ENCODE assay signal across 15 cellular contexts in genomic region chr6:143225929-143226328, GRCh38.
"Had no signal": no experiment of that assay in that cellular context is flagged by ENCODE, and none has a peak within 500 bp of the region (broad histone marks: within the 10 kb centered on the region; RNA-seq: fewer than 3 reads in every experiment).

No MANE protein-coding gene starts in this region.

- H3K4me3 ChIP-seq: coronary artery, esophagus muscularis mucosa, hepatocyte, mucosa of descending colon, psoas muscle, right lobe of liver had no signal

- H3K9me3 Mint-ChIP-seq: endodermal cell; naive thymus-derived CD8-positive, alpha-beta T cell; type B pancreatic cell had no signal

- H3K27me3 Mint-ChIP-seq: naive thymus-derived CD8-positive, alpha-beta T cell; type B pancreatic cell had no signal

- H3K4me1 Mint-ChIP-seq: naive thymus-derived CD8-positive, alpha-beta T cell had no signal

- H2AFZ ChIP-seq: hepatocyte had no signal

- H3K36me3 ChIP-seq: esophagus muscularis mucosa, neutrophil, right lobe of liver had no signal

- DNase-seq: effector CD4-positive, alpha-beta T cell; endodermal cell; mucosa of descending colon; naive thymus-derived CD8-positive, alpha-beta T cell; psoas muscle; retina; right lobe of liver; stimulated activated CD4-positive, alpha-beta T cell treated with anti-CD3 and anti-CD28 coated beads, Interleukin-2, amount 100 ng/mL, for 24 hours; stimulated activated CD4-positive, alpha-beta T cell treated with anti-CD3 and anti-CD28 coated beads, Interleukin-4, amount 100 ng/mL, for 4 hours; stimulated activated naive CD4-positive, alpha-beta T cell had no signal

- H3K27me3 ChIP-seq: esophagus muscularis mucosa, hepatocyte, neutrophil, right lobe of liver had no signal

- H3K4me3 Mint-ChIP-seq: endodermal cell; naive thymus-derived CD8-positive, alpha-beta T cell; type B pancreatic cell had no signal

- H3K9me3 ChIP-seq: esophagus muscularis mucosa, mucosa of descending colon, neutrophil, psoas muscle, right lobe of liver had no signal

- H3K27ac ChIP-seq: coronary artery, esophagus muscularis mucosa, hepatocyte, neutrophil, psoas muscle, right lobe of liver had no signal

- H3K4me2 ChIP-seq: hepatocyte had no signal

- H3K27ac Mint-ChIP-seq: endodermal cell; naive thymus-derived CD8-positive, alpha-beta T cell had no signal

- ATAC-seq: mucosa of descending colon; naive thymus-derived CD8-positive, alpha-beta T cell; psoas muscle had no signal
